1 cellular context compared by ENCODE assay signal in genomic region chr5:95927927-95928723, GRCh38.
A peak's percentile ranks its signal among the peaks of the same experiment; 100 is the strongest.
TF ChIP-seq lines count a peak whose summit lies in the region.

No MANE protein-coding gene starts in this region.

TF ChIP-seq in K562, 482 proteins besides CTCF, POLR2A, EP300 and RAD21 (continued from another document):
- TF ChIP-seq, protein P1, sequence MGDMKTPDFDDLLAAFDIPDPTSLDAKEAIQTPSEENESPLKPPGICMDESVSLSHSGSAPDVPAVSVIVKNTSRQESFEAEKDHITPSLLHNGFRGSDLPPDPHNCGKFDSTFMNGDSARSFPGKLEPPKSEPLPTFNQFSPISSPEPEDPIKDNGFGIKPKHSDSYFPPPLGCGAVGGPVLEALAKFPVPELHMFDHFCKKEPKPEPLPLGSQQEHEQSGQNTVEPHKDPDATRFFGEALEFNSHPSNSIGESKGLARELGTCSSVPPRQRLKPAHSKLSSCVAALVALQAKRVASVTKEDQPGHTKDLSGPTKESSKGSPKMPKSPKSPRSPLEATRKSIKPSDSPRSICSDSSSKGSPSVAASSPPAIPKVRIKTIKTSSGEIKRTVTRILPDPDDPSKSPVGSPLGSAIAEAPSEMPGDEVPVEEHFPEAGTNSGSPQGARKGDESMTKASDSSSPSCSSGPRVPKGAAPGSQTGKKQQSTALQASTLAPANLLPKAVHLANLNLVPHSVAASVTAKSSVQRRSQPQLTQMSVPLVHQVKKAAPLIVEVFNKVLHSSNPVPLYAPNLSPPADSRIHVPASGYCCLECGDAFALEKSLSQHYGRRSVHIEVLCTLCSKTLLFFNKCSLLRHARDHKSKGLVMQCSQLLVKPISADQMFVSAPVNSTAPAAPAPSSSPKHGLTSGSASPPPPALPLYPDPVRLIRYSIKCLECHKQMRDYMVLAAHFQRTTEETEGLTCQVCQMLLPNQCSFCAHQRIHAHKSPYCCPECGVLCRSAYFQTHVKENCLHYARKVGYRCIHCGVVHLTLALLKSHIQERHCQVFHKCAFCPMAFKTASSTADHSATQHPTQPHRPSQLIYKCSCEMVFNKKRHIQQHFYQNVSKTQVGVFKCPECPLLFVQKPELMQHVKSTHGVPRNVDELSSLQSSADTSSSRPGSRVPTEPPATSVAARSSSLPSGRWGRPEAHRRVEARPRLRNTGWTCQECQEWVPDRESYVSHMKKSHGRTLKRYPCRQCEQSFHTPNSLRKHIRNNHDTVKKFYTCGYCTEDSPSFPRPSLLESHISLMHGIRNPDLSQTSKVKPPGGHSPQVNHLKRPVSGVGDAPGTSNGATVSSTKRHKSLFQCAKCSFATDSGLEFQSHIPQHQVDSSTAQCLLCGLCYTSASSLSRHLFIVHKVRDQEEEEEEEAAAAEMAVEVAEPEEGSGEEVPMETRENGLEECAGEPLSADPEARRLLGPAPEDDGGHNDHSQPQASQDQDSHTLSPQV (IDR thresholded peaks at IDR 0.05): 0 out of 2 replicates have a peak, but pooled peaks have one; percentile 6
- TF ChIP-seq, protein P2, sequence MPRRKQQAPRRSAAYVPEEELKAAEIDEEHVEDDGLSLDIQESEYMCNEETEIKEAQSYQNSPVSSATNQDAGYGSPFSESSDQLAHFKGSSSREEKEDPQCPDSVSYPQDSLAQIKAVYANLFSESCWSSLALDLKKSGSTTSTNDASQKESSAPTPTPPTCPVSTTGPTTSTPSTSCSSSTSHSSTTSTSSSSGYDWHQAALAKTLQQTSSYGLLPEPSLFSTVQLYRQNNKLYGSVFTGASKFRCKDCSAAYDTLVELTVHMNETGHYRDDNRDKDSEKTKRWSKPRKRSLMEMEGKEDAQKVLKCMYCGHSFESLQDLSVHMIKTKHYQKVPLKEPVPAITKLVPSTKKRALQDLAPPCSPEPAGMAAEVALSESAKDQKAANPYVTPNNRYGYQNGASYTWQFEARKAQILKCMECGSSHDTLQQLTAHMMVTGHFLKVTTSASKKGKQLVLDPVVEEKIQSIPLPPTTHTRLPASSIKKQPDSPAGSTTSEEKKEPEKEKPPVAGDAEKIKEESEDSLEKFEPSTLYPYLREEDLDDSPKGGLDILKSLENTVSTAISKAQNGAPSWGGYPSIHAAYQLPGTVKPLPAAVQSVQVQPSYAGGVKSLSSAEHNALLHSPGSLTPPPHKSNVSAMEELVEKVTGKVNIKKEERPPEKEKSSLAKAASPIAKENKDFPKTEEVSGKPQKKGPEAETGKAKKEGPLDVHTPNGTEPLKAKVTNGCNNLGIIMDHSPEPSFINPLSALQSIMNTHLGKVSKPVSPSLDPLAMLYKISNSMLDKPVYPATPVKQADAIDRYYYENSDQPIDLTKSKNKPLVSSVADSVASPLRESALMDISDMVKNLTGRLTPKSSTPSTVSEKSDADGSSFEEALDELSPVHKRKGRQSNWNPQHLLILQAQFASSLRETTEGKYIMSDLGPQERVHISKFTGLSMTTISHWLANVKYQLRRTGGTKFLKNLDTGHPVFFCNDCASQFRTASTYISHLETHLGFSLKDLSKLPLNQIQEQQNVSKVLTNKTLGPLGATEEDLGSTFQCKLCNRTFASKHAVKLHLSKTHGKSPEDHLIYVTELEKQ (CRISPR knock-in tag; IDR thresholded peaks at IDR 0.05): no peak
- TF ChIP-seq SMARCE1 (IDR thresholded peaks at IDR 0.05): 0 out of 2 replicates have a peak, but pooled peaks have one; percentile 39
- TF ChIP-seq MTA1 (IDR thresholded peaks at IDR 0.05; ENCODE audit: borderline replicate concordance): 0 out of 2 replicates have a peak, but pooled peaks have one; percentile 22
- TF ChIP-seq PKNOX1 (IDR thresholded peaks at IDR 0.05): peak; percentile 55; the same call in 1 of the 2 replicates
- TF ChIP-seq CREB3 (tag; conservative IDR thresholded peaks at IDR 0.05; ENCODE audit: low read depth): no peak
- TF ChIP-seq ARID1B (IDR thresholded peaks at IDR 0.05): peak; percentile 57; the same call in 1 of the 2 replicates
- TF ChIP-seq, protein P3, sequence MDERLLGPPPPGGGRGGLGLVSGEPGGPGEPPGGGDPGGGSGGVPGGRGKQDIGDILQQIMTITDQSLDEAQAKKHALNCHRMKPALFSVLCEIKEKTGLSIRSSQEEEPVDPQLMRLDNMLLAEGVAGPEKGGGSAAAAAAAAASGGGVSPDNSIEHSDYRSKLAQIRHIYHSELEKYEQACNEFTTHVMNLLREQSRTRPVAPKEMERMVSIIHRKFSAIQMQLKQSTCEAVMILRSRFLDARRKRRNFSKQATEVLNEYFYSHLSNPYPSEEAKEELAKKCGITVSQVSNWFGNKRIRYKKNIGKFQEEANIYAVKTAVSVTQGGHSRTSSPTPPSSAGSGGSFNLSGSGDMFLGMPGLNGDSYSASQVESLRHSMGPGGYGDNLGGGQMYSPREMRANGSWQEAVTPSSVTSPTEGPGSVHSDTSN (CRISPR knock-in tag; IDR thresholded peaks at IDR 0.05; ENCODE audit: low read depth): no peak
- TF ChIP-seq, protein P3 (tag; conservative IDR thresholded peaks at IDR 0.05; ENCODE audit: low read depth): peak; percentile 89
